In the genomic region with DNA sequence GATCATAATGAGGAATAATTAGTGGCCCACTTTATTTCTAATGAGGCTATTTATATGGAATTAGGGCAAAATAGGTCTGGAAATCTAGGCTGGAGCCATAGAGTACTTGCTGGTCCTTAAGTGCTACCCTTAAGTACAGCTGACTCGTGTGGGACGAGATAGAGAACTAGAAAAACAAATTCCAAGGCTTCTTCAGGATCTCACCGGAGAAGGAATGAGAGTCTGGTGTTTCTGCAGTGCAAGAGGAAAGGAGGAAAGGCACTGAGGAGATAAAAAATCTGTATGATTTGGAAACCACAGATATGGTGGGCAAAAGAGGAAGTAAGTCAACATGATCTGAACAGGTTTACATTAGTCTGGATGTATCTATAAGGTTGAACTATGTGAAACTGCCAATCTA, we compare ENCODE assay signal across 23 cellular contexts.
DNase-seq lines count a peak whose midpoint lies in the region; ATAC-seq, FAIRE-seq and TF ChIP-seq lines count a peak whose summit lies in the region.
"Had no signal": no experiment of that assay in that cellular context is flagged by ENCODE, and none has a peak within 500 bp of the region (broad histone marks: within the 10 kb centered on the region; RNA-seq: fewer than 3 reads in every experiment).

No MANE protein-coding gene starts in this region.

- H3K79me2 ChIP-seq in GM23338 (replicated peaks; ENCODE audit: insufficient read depth) (no peaks in the 10 kb centered on the region), K562 (ENCODE audit: control insufficient read depth, insufficient read depth, low read length) (no peaks in the 10 kb centered on the region)

- H3K9me3 ChIP-seq in K562 (replicated peaks; ENCODE audit: control insufficient read depth, insufficient read depth, low read depth, low read length): no peaks in the 10 kb centered on the region

- POLR2A ChIA-PET in K562 (lab: Yijun Ruan, JAX): no interaction called here

- DNase-seq in GM23338 (ENCODE audit: low spot score): no peak
- DNase-seq in NAMALWA (ENCODE audit: low spot score): peak; percentile 35
- DNase-seq in K562 (ENCODE audit: extremely low read depth in 1 of 4, low spot score in 3 of 4): no peak
- no peak for DNase-seq in nephron progenitor cell
- no peak for DNase-seq in activated T-cell treated with anti-CD3 and anti-CD28 coated beads for 4 hours
- no peak for DNase-seq in NCI-H2029 treated with DMSO at 0.1 percent for 48 hours (lab: John Stamatoyannopoulos, UW)
- no peak for DNase-seq in C1 segment of cervical spinal cord (lab: John Stamatoyannopoulos, UW)
- DNase-seq: CD4-positive, CD25-positive, alpha-beta regulatory T cell; DMS153; DND-41; GM23248; H9; NCI-H1092; NCI-H1417 treated with DMSO at 0.1 percent for 48 hours; NCI-H187; NCI-H446 treated with DMSO at 0.1 percent for 48 hours; NCI-H526; NCI-H82; NK-92 treated with Interleukin-12 subunit alpha and Interleukin-12 subunit beta, amount 100 ng/mL, for 24 hours; SIG-M5; SW 1271 had no signal

- H3K4me1 Mint-ChIP-seq in GM23338: peaks cover 5% of the 10 kb centered on the region; the same call in 1 of the 3 replicates
- peaks cover 42% of the 10 kb centered on the region for H3K4me1 Mint-ChIP-seq in nephron progenitor cell
- H3K4me1 Mint-ChIP-seq: CD4-positive, CD25-positive, alpha-beta regulatory T cell had no signal

- intact Hi-C loops in K562 (cut with micrococcal nuclease): no loop called here

- H3K9me2 ChIP-seq in GM23338 (ENCODE audit: insufficient read depth): no peaks in the 10 kb centered on the region

- no peaks in the 10 kb centered on the region for H3K36me3 Mint-ChIP-seq in GM23338 (ENCODE audit: low read depth)
- H3K36me3 Mint-ChIP-seq in nephron progenitor cell (ENCODE audit: low read depth): no peaks in the 10 kb centered on the region
- H3K36me3 Mint-ChIP-seq: CD4-positive, CD25-positive, alpha-beta regulatory T cell had no signal

- CTCF ChIA-PET in K562 (lab: Yijun Ruan, JAX; ENCODE audit: low intra/inter-chr PET ratio): no interaction called here

- no peak overlapping the region for H3K9ac ChIP-seq in K562 (ENCODE audit: insufficient read depth in 1 of 2, low read depth in 2 of 2, low read length in 2 of 2)
- H3K9ac ChIP-seq: GM23248 had no signal

- H3K27me3 ChIP-seq in GM23338 (ENCODE audit: insufficient read depth): no peaks in the 10 kb centered on the region
- H3K27me3 ChIP-seq in K562 (ENCODE audit: control insufficient read depth in 2 of 2, insufficient read depth in 2 of 2, low read length in 2 of 2): no peaks in the 10 kb centered on the region

- no peak for TF ChIP-seq EP300 in K562 (IDR thresholded peaks at IDR 0.05; ENCODE audit: low read length)

- H3K4me2 ChIP-seq in GM23338 (no peak overlapping the region), K562 (ENCODE audit: insufficient read depth, low read length) (no peak overlapping the region)

- H2AFZ ChIP-seq in GM23338 (no peak overlapping the region), K562 (ENCODE audit: low read depth, low read length) (no peak overlapping the region)
- H2AFZ ChIP-seq: GM23248 had no signal

- ATAC-seq in GM23338 (no peak), K562 (no peak)

- H3K4me1 ChIP-seq in GM23338 (ENCODE audit: insufficient read depth): no peaks in the 10 kb centered on the region
- H3K4me1 ChIP-seq in K562 (replicated peaks in 1 of 2; ENCODE audit: control insufficient read depth in 2 of 2, insufficient read depth in 2 of 2, low read length in 2 of 2): no peaks in the 10 kb centered on the region; a peak in 1 of 5 replicates

- H3K9me1 ChIP-seq in K562 (ENCODE audit: control insufficient read depth, insufficient read depth, low read length): no peaks in the 10 kb centered on the region

- in situ Hi-C loops in K562 (cut with MboI): no loop called here

- H3K27ac Mint-ChIP-seq in GM23338: peak overlapping the region; percentile 16; the same call in 1 of the 2 replicates
- peak overlapping the region; percentile 18 for H3K27ac Mint-ChIP-seq in nephron progenitor cell
- H3K27ac Mint-ChIP-seq: CD4-positive, CD25-positive, alpha-beta regulatory T cell; H9 had no signal

- H3K36me3 ChIP-seq in GM23338 (ENCODE audit: insufficient read depth) (no peaks in the 10 kb centered on the region), K562 (ENCODE audit: control insufficient read depth, insufficient read depth, low read length) (no peaks in the 10 kb centered on the region)

- WGBS in K562 (ENCODE audit: insufficient coverage, low coverage, missing lambda C conversion rate): 6% methylated on average over 3 of the region's 3 CpGs

- no peaks in the 10 kb centered on the region for H3F3A ChIP-seq in GM23338 (replicated peaks; ENCODE audit: low read depth)

- H3K27ac ChIP-seq in GM23338 (ENCODE audit: low read depth) (no peak overlapping the region), K562 (ENCODE audit: extremely low read depth, low read depth, low read length) (no peak overlapping the region)
- H3K27ac ChIP-seq: GM23248, SK-N-MC had no signal

- H3K9me3 Mint-ChIP-seq in GM23338 (no peaks in the 10 kb centered on the region), nephron progenitor cell (no peaks in the 10 kb centered on the region)
- H3K9me3 Mint-ChIP-seq: H9 had no signal

- BruUV-seq in K562 (replicated peaks; lab: Mats Ljungman, UMichigan): no TSS peak

- no peak for FAIRE-seq in K562 (lab: Jason Lieb, UNC)
- FAIRE-seq: RCC 7860 had no signal

- H3K4me3 ChIP-seq in GM23338 (no peak overlapping the region), K562 (no peak overlapping the region)
- H3K4me3 ChIP-seq: GM23248, SK-N-MC had no signal

- TF ChIP-seq CTCF in GM23338 (conservative IDR thresholded peaks at IDR 0.05; ENCODE audit: low read depth in 2 of 2) (no peak), K562 (IDR thresholded peaks at IDR 0.05 in 2 of 3, conservative IDR thresholded peaks at IDR 0.05 in 1 of 3; ENCODE audit: insufficient read depth in 2 of 3, low read depth in 1 of 3, low read length in 3 of 3) (no peak), nephron progenitor cell (IDR thresholded peaks at IDR 0.05) (no peak)

- TF ChIP-seq RAD21 in K562 (CRISPR knock-in tag; conservative IDR thresholded peaks at IDR 0.05 in 1 of 2, IDR thresholded peaks at IDR 0.05 in 1 of 2): no peak

- TF ChIP-seq POLR2A in K562 (conservative IDR thresholded peaks at IDR 0.05): no peak

- H3K27me3 Mint-ChIP-seq in GM23338 (ENCODE audit: insufficient read depth, low read depth, poor library complexity) (no peaks in the 10 kb centered on the region), nephron progenitor cell (ENCODE audit: low read depth, poor library complexity) (no peaks in the 10 kb centered on the region)
- H3K27me3 Mint-ChIP-seq: CD4-positive, CD25-positive, alpha-beta regulatory T cell had no signal

- no peak overlapping the region for H3K4me3 Mint-ChIP-seq in GM23338
- no peak overlapping the region for H3K4me3 Mint-ChIP-seq in nephron progenitor cell
- H3K4me3 Mint-ChIP-seq: CD4-positive, CD25-positive, alpha-beta regulatory T cell; H9 had no signal

- H4K20me1 ChIP-seq in GM23338 (replicated peaks; ENCODE audit: insufficient read depth): no peaks in the 10 kb centered on the region
- H4K20me1 ChIP-seq in K562 (replicated peaks; ENCODE audit: control insufficient read depth, insufficient read depth, low read length): no peaks in the 10 kb centered on the region

TF ChIP-seq in GM23338, 12 proteins besides CTCF, POLR2A, EP300 and RAD21 (continues in another document):
- no peak for TF ChIP-seq ZNF331 (CRISPR knock-in tag; IDR thresholded peaks at IDR 0.05; ENCODE audit: low read depth)

TF ChIP-seq in K562, 482 proteins besides CTCF, POLR2A, EP300 and RAD21:
- TF ChIP-seq ZFPM2 (CRISPR knock-in tag; IDR thresholded peaks at IDR 0.05) (no peak), COPS2 (conservative IDR thresholded peaks at IDR 0.05) (no peak), ZNF12 (CRISPR knock-in tag; IDR thresholded peaks at IDR 0.05) (peak; percentile 88; the same call in 1 of the 2 replicates), CHD2 (IDR thresholded peaks at IDR 0.05; ENCODE audit: low read depth, low read length) (no peak)
